ENCODE assay signal across 1 cellular context in the genomic region with DNA sequence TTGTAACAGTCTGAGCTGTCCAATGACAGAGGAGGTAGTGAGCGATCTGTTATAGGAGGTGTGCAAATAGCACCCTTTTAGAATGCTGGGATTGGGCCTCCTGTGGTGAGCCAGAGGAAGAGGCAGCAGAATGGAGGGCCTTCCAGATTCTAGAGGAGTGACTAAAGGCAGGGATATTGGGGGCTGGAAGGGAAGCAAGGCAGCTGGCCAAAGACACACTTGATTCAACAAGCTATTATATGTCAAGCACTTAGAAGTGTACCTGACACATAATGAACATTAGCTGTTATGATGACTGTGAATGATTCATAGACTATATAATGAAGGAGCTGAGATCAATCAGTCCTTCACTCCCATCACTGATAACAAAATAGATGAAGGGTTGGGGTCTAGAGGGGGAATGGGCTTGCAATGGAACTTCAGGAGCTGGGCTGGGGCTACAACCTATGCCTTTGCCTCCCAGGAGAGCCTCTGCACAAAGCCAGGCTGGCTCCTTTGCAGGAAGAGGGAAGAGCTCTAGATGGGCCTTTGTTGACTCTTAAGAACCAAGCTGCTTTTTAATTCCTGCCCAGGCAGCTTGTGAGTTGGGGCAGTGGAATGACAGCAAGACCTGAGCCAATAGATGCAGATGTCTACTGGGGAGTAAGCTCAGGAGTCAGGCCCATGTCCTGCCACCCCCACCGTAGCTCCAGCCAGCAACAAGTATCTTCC.
TF ChIP-seq lines count a peak whose summit lies in the region.

No MANE protein-coding gene starts in this region.

TF ChIP-seq in H1, 55 proteins besides CTCF, POLR2A, EP300 and RAD21:
- TF ChIP-seq PHF8 (conservative IDR thresholded peaks at IDR 0.05; ENCODE audit: low read depth, low read length) (no peak), SP4 (IDR thresholded peaks at IDR 0.05; ENCODE audit: low read length) (no peak), SUZ12 (IDR thresholded peaks at IDR 0.05; ENCODE audit: low read length) (no peak), CREB1 (IDR thresholded peaks at IDR 0.05) (no peak), TAF1 (IDR thresholded peaks at IDR 0.05; ENCODE audit: low read depth, low read length) (no peak), FOSL1 (IDR thresholded peaks at IDR 0.05; ENCODE audit: insufficient read depth, low read depth, low read length) (no peak), NRF1 (IDR thresholded peaks at IDR 0.05; ENCODE audit: low read depth, low read length) (no peak), SP2 (IDR thresholded peaks at IDR 0.05; ENCODE audit: low read length) (no peak), RNF2 (IDR thresholded peaks at IDR 0.05; ENCODE audit: borderline replicate concordance, low read depth, low read length, missing control alignments, poor library complexity, severe bottlenecking) (no peak), MAX (IDR thresholded peaks at IDR 0.05) (no peak), RFX5 (IDR thresholded peaks at IDR 0.05; ENCODE audit: borderline replicate concordance, low read depth, low read length) (no peak), HDAC6 (IDR thresholded peaks at IDR 0.05; ENCODE audit: low read depth, low read length) (no peak), JUND (IDR thresholded peaks at IDR 0.05; ENCODE audit: low read length) (no peak), ASH2L (IDR thresholded peaks at IDR 0.05; ENCODE audit: low read length) (no peak), POU5F1 (IDR thresholded peaks at IDR 0.05; ENCODE audit: low read depth, low read length) (no peak), KDM5A (IDR thresholded peaks at IDR 0.05; ENCODE audit: low read length) (no peak), CBX8 (IDR thresholded peaks at IDR 0.05; ENCODE audit: borderline replicate concordance, low read depth, low read length) (no peak), NANOG (IDR thresholded peaks at IDR 0.05; ENCODE audit: insufficient read depth, low read depth, low read length, poor library complexity, severe bottlenecking) (no peak)
- TF ChIP-seq, protein P1, sequence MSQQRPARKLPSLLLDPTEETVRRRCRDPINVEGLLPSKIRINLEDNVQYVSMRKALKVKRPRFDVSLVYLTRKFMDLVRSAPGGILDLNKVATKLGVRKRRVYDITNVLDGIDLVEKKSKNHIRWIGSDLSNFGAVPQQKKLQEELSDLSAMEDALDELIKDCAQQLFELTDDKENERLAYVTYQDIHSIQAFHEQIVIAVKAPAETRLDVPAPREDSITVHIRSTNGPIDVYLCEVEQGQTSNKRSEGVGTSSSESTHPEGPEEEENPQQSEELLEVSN (IDR thresholded peaks at IDR 0.05): no peak
